Comparison of ENCODE assay signal across 12 cellular contexts in genomic region chr10:93403152-93403551, GRCh38.
"Had no signal": no experiment of that assay in that cellular context is flagged by ENCODE, and none has a peak within 500 bp of the region (broad histone marks: within the 10 kb centered on the region; RNA-seq: fewer than 3 reads in every experiment).

No MANE protein-coding gene starts in this region.

- ATAC-seq: pancreas; stimulated activated memory B cell treated with anti-CD40 and anti-IgM and Interleukin-4, amounts not matched to agents 10 μg/mL and 1 μg/mL and 100 μg/mL, for 72 hours had no signal

- H3K4me3 ChIP-seq: esophagus squamous epithelium, pancreas, smooth muscle cell had no signal

- H3K36me3 ChIP-seq: pancreas had no signal

- DNase-seq: activated CD4-positive, alpha-beta T cell treated with anti-CD3 and anti-CD28 coated beads, Interleukin-2, amount 50 U/mL, for 4 hours; activated CD4-positive, CD25-positive, alpha-beta regulatory T cell; activated effector memory CD4-positive, alpha-beta T cell treated with Interleukin-2 at 50 U/mL for 16 hours; activated T-cell treated with anti-CD3 and anti-CD28 coated beads, Interleukin-2, amount 50 U/mL, for 1 hour; esophagus squamous epithelium; foreskin fibroblast; head of caudate nucleus; mesendoderm; pancreas had no signal

- H3K9me3 ChIP-seq: esophagus squamous epithelium, pancreas had no signal

- H3K27me3 ChIP-seq: esophagus squamous epithelium, pancreas had no signal

- H3K4me1 ChIP-seq: pancreas had no signal

- H3K27ac ChIP-seq: pancreas had no signal

- H3K4me2 ChIP-seq: smooth muscle cell had no signal

- FAIRE-seq: endometrium, pancreas had no signal
